15 cellular contexts compared by ENCODE assay signal in genomic region chr13:51928231-51928630, GRCh38.
DNase-seq lines count a peak whose midpoint lies in the region; ATAC-seq, FAIRE-seq and TF ChIP-seq lines count a peak whose summit lies in the region.
"Had no signal": no experiment of that assay in that cellular context is flagged by ENCODE, and none has a peak within 500 bp of the region (broad histone marks: within the 10 kb centered on the region; RNA-seq: fewer than 3 reads in every experiment).

No MANE protein-coding gene starts in this region.

- DNase-seq in left cardiac atrium, result no peak
- DNase-seq in Right ventricle myocardium superior, result no peak
- DNase-seq in NCI-H146 (lab: John Stamatoyannopoulos, UW), result peak; percentile 62
- DNase-seq in WERI-Rb-1, result peak; percentile 31
- peak; percentile 17 for DNase-seq in urothelium cell line (ENCODE audit: low spot score)
- no peak for DNase-seq in head of caudate nucleus
- no peak for DNase-seq in Ammon's horn (ENCODE audit: low spot score)
- no peak for DNase-seq in mucosa of descending colon
- DNase-seq: activated T-cell treated with anti-CD3 and anti-CD28 coated beads, Interleukin-2, amount 50 U/mL, for 72 hours; central memory CD4-positive, alpha-beta T cell; GM23248; MM.1S; NCI-H526; stimulated activated CD4-positive, alpha-beta T cell treated with anti-CD3 and anti-CD28 coated beads, Interleukin-4, amount 100 ng/mL, for 1 hour; thyroid gland had no signal

- H3K36me3 ChIP-seq in WERI-Rb-1 (no peaks in the 10 kb centered on the region), mucosa of descending colon (ENCODE audit: low read depth) (no peaks in the 10 kb centered on the region)
- H3K36me3 ChIP-seq: thyroid gland had no signal

- H3K9me3 ChIP-seq in WERI-Rb-1 (ENCODE audit: severe bottlenecking), result no peaks in the 10 kb centered on the region
- H3K9me3 ChIP-seq in mucosa of descending colon, result no peaks in the 10 kb centered on the region
- H3K9me3 ChIP-seq: thyroid gland had no signal

- peak; percentile 76 to 95 for ATAC-seq in left cardiac atrium
- ATAC-seq in Right ventricle myocardium superior (ENCODE audit: poor library complexity), result no peak
- ATAC-seq in mucosa of descending colon, result no peak
- ATAC-seq: activated T-cell treated with anti-CD3 and anti-CD28 coated beads, Interleukin-2, amount 50 U/mL, for 72 hours had no signal

- FAIRE-seq in urothelium cell line (lab: Jason Lieb, UNC), result no peak

- intact Hi-C loops in left cardiac atrium (cut with DNase I), result no loop called here
- intact Hi-C loops in Right ventricle myocardium superior (cut with DNase I), result no loop called here
- intact Hi-C loops in head of caudate nucleus (cut with DNase I), result no loop called here
- intact Hi-C loops in mucosa of descending colon (cut with DNase I, micrococcal nuclease), result no loop called here

- no peaks in the 10 kb centered on the region for H3K4me1 ChIP-seq in mucosa of descending colon (ENCODE audit: low read depth)
- H3K4me1 ChIP-seq: thyroid gland had no signal

- H3K27me3 ChIP-seq in WERI-Rb-1 (ENCODE audit: insufficient read depth, low read depth, severe bottlenecking), result no peaks in the 10 kb centered on the region
- H3K27me3 ChIP-seq: thyroid gland had no signal

- TF ChIP-seq CTCF in WERI-Rb-1 (IDR thresholded peaks at IDR 0.05; ENCODE audit: low read depth, low read length), result no peak
- no peak for TF ChIP-seq CTCF in mucosa of descending colon (IDR thresholded peaks at IDR 0.05)

- H3K4me3 ChIP-seq in WERI-Rb-1 (ENCODE audit: low read depth, low read length) (0 out of 2 replicates have a peak overlapping the region, but pooled peaks have one; percentile 14), mucosa of descending colon (no peak overlapping the region)
- H3K4me3 ChIP-seq: GM23248, thyroid gland had no signal

- H3K27ac ChIP-seq in WERI-Rb-1, result 0 out of 2 replicates have a peak overlapping the region, but pooled peaks have one; percentile 37
- H3K27ac ChIP-seq: GM23248, thyroid gland had no signal

Comparison
In these comparisons a context has a peak if more than half of its experiments do, and no peak if none do; other contexts are left out.
1. ATAC-seq: peak in left cardiac atrium (2 of 2); none in Right ventricle myocardium superior (single experiment) and mucosa of descending colon (single experiment).
2. DNase-seq: peak in NCI-H146 (single experiment), WERI-Rb-1 (single experiment) and urothelium cell line (single experiment); none in left cardiac atrium (single experiment), Right ventricle myocardium superior (single experiment), head of caudate nucleus (0 of 42), Ammon's horn (single experiment) and mucosa of descending colon (0 of 3).